ENCODE assay signal across 1 cellular context in the genomic region with DNA sequence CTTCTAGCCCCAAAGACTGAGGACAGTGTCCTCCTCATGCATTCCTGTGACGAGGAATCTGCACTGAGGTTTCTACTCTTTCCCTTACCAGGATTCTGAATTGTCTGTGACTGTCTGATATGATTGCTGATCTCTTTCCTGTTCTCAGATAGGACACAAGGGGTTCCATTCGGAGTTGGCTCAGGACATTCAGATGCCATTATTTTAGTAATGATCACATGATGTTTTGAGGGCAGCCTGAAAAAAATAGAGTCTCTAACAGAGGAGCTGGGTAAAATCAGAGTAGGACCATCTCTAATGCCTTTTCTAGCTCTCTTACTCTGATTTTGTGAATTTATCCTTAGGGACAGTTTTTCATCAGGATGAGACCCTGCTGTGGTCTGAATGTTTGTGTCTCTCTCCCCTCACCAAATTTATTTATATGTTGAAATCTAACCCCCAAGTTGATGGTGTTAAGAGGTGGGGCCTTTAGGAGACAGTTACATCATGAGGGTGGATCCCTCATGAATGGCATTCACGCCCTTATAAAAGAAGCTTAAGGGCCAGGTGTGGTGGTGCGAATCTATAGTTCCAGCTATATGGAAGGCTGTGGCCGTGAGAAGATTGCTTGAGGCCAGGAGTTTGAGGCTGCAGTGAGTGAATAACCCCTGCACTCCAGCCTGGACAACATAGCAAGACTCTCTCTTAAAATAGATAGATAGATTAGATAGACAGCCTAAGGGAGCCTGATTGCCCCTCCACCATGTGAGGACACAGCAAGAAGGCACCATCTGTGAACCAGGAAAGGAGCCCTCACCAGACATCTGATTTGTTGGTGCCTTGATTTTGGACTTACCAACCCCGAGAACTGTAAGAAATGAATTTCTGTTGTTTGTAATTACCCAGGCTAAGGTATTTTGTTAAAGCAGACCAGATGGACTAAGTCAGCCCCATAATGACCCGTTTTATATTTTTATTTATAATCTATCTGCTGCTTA.
TF ChIP-seq lines count a peak whose summit lies in the region.

No MANE protein-coding gene starts in this region.

TF ChIP-seq in HepG2, 621 proteins besides CTCF, POLR2A, EP300 and RAD21 (continues in another document):
- TF ChIP-seq, protein P1, sequence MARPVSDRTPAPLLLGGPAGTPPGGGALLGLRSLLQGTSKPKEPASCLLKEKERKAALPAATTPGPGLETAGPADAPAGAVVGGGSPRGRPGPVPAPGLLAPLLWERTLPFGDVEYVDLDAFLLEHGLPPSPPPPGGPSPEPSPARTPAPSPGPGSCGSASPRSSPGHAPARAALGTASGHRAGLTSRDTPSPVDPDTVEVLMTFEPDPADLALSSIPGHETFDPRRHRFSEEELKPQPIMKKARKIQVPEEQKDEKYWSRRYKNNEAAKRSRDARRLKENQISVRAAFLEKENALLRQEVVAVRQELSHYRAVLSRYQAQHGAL (CRISPR knock-in tag; IDR thresholded peaks at IDR 0.05; ENCODE audit: not compliant biosample characterization) = no peak
- TF ChIP-seq U2AF2 (IDR thresholded peaks at IDR 0.05; ENCODE audit: low read depth, low read length) (no peak), ZNF564 (CRISPR knock-in tag; IDR thresholded peaks at IDR 0.05) (peak; percentile 87; the same call in 1 of the 2 replicates), ZNF460 (CRISPR knock-in tag; IDR thresholded peaks at IDR 0.05; ENCODE audit: borderline replicate concordance) (no peak), BCL6 (CRISPR knock-in tag; IDR thresholded peaks at IDR 0.05) (no peak), ZFX (CRISPR knock-in tag; IDR thresholded peaks at IDR 0.05; ENCODE audit: low read depth) (no peak), GPN1 (CRISPR knock-in tag; IDR thresholded peaks at IDR 0.05; ENCODE audit: borderline replicate concordance) (no peak), ZBTB20 (CRISPR knock-in tag; IDR thresholded peaks at IDR 0.05; ENCODE audit: borderline replicate concordance, low read depth) (no peak), PAF1 (CRISPR knock-in tag; IDR thresholded peaks at IDR 0.05) (peak; percentile 35; the same call in 1 of the 2 replicates), CENPBD1 (CRISPR knock-in tag; IDR thresholded peaks at IDR 0.05; ENCODE audit: borderline replicate concordance, low read depth) (no peak), GTF2F1 (IDR thresholded peaks at IDR 0.05; ENCODE audit: low read length) (no peak), EED (CRISPR knock-in tag; IDR thresholded peaks at IDR 0.05) (no peak), HIC2 (CRISPR knock-in tag; IDR thresholded peaks at IDR 0.05; ENCODE audit: low read depth) (no peak), KLF13 (CRISPR knock-in tag; IDR thresholded peaks at IDR 0.05) (no peak), CREM (IDR thresholded peaks at IDR 0.05) (no peak), CREM (CRISPR knock-in tag; IDR thresholded peaks at IDR 0.05) (no peak), TRIM22 (IDR thresholded peaks at IDR 0.05) (no peak), ZNF746 (CRISPR knock-in tag; IDR thresholded peaks at IDR 0.05) (no peak), FLYWCH1 (CRISPR knock-in tag; IDR thresholded peaks at IDR 0.05) (no peak), SOX6 (IDR thresholded peaks at IDR 0.05) (no peak), SOX6 (CRISPR knock-in tag; IDR thresholded peaks at IDR 0.05) (no peak; the same call in 1 of the 2 replicates), ZNF781 (CRISPR knock-in tag; IDR thresholded peaks at IDR 0.05; ENCODE audit: borderline replicate concordance, not compliant biosample characterization) (no peak), ZNF326 (CRISPR knock-in tag; IDR thresholded peaks at IDR 0.05; ENCODE audit: borderline replicate concordance) (no peak), SP1 (IDR thresholded peaks at IDR 0.05) (no peak), SP1 (CRISPR knock-in tag; IDR thresholded peaks at IDR 0.05) (no peak), GPBP1L1 (CRISPR knock-in tag; IDR thresholded peaks at IDR 0.05) (no peak), FOSL1 (CRISPR knock-in tag; IDR thresholded peaks at IDR 0.05; ENCODE audit: borderline replicate concordance) (no peak), MAX (IDR thresholded peaks at IDR 0.05) (no peak)
- TF ChIP-seq, protein P2, sequence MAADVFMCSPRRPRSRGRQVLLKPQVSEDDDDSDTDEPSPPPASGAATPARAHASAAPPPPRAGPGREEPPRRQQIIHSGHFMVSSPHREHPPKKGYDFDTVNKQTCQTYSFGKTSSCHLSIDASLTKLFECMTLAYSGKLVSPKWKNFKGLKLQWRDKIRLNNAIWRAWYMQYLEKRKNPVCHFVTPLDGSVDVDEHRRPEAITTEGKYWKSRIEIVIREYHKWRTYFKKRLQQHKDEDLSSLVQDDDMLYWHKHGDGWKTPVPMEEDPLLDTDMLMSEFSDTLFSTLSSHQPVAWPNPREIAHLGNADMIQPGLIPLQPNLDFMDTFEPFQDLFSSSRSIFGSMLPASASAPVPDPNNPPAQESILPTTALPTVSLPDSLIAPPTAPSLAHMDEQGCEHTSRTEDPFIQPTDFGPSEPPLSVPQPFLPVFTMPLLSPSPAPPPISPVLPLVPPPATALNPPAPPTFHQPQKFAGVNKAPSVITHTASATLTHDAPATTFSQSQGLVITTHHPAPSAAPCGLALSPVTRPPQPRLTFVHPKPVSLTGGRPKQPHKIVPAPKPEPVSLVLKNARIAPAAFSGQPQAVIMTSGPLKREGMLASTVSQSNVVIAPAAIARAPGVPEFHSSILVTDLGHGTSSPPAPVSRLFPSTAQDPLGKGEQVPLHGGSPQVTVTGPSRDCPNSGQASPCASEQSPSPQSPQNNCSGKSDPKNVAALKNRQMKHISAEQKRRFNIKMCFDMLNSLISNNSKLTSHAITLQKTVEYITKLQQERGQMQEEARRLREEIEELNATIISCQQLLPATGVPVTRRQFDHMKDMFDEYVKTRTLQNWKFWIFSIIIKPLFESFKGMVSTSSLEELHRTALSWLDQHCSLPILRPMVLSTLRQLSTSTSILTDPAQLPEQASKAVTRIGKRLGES (CRISPR knock-in tag; IDR thresholded peaks at IDR 0.05; ENCODE audit: borderline replicate concordance) = no peak
- TF ChIP-seq, protein P3, sequence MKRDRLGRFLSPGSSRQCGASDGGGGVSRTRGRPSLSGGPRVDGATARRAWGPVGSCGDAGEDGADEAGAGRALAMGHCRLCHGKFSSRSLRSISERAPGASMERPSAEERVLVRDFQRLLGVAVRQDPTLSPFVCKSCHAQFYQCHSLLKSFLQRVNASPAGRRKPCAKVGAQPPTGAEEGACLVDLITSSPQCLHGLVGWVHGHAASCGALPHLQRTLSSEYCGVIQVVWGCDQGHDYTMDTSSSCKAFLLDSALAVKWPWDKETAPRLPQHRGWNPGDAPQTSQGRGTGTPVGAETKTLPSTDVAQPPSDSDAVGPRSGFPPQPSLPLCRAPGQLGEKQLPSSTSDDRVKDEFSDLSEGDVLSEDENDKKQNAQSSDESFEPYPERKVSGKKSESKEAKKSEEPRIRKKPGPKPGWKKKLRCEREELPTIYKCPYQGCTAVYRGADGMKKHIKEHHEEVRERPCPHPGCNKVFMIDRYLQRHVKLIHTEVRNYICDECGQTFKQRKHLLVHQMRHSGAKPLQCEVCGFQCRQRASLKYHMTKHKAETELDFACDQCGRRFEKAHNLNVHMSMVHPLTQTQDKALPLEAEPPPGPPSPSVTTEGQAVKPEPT (CRISPR knock-in tag; IDR thresholded peaks at IDR 0.05; ENCODE audit: low read depth) = no peak
- TF ChIP-seq, protein P4, sequence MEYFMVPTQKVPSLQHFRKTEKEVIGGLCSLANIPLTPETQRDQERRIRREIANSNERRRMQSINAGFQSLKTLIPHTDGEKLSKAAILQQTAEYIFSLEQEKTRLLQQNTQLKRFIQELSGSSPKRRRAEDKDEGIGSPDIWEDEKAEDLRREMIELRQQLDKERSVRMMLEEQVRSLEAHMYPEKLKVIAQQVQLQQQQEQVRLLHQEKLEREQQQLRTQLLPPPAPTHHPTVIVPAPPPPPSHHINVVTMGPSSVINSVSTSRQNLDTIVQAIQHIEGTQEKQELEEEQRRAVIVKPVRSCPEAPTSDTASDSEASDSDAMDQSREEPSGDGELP (IDR thresholded peaks at IDR 0.05; ENCODE audit: borderline replicate concordance, low read depth) = no peak
- TF ChIP-seq, protein P5, sequence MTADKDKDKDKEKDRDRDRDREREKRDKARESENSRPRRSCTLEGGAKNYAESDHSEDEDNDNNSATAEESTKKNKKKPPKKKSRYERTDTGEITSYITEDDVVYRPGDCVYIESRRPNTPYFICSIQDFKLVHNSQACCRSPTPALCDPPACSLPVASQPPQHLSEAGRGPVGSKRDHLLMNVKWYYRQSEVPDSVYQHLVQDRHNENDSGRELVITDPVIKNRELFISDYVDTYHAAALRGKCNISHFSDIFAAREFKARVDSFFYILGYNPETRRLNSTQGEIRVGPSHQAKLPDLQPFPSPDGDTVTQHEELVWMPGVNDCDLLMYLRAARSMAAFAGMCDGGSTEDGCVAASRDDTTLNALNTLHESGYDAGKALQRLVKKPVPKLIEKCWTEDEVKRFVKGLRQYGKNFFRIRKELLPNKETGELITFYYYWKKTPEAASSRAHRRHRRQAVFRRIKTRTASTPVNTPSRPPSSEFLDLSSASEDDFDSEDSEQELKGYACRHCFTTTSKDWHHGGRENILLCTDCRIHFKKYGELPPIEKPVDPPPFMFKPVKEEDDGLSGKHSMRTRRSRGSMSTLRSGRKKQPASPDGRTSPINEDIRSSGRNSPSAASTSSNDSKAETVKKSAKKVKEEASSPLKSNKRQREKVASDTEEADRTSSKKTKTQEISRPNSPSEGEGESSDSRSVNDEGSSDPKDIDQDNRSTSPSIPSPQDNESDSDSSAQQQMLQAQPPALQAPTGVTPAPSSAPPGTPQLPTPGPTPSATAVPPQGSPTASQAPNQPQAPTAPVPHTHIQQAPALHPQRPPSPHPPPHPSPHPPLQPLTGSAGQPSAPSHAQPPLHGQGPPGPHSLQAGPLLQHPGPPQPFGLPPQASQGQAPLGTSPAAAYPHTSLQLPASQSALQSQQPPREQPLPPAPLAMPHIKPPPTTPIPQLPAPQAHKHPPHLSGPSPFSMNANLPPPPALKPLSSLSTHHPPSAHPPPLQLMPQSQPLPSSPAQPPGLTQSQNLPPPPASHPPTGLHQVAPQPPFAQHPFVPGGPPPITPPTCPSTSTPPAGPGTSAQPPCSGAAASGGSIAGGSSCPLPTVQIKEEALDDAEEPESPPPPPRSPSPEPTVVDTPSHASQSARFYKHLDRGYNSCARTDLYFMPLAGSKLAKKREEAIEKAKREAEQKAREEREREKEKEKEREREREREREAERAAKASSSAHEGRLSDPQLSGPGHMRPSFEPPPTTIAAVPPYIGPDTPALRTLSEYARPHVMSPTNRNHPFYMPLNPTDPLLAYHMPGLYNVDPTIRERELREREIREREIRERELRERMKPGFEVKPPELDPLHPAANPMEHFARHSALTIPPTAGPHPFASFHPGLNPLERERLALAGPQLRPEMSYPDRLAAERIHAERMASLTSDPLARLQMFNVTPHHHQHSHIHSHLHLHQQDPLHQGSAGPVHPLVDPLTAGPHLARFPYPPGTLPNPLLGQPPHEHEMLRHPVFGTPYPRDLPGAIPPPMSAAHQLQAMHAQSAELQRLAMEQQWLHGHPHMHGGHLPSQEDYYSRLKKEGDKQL (CRISPR knock-in tag; IDR thresholded peaks at IDR 0.05; ENCODE audit: low read depth) = no peak
- TF ChIP-seq, protein P6, sequence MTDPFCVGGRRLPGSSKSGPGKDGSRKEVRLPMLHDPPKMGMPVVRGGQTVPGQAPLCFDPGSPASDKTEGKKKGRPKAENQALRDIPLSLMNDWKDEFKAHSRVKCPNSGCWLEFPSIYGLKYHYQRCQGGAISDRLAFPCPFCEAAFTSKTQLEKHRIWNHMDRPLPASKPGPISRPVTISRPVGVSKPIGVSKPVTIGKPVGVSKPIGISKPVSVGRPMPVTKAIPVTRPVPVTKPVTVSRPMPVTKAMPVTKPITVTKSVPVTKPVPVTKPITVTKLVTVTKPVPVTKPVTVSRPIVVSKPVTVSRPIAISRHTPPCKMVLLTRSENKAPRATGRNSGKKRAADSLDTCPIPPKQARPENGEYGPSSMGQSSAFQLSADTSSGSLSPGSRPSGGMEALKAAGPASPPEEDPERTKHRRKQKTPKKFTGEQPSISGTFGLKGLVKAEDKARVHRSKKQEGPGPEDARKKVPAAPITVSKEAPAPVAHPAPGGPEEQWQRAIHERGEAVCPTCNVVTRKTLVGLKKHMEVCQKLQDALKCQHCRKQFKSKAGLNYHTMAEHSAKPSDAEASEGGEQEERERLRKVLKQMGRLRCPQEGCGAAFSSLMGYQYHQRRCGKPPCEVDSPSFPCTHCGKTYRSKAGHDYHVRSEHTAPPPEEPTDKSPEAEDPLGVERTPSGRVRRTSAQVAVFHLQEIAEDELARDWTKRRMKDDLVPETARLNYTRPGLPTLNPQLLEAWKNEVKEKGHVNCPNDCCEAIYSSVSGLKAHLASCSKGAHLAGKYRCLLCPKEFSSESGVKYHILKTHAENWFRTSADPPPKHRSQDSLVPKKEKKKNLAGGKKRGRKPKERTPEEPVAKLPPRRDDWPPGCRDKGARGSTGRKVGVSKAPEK (CRISPR knock-in tag; IDR thresholded peaks at IDR 0.05; ENCODE audit: borderline replicate concordance) = no peak
